ENCODE assay signal across 17 cellular contexts in the genomic region with DNA sequence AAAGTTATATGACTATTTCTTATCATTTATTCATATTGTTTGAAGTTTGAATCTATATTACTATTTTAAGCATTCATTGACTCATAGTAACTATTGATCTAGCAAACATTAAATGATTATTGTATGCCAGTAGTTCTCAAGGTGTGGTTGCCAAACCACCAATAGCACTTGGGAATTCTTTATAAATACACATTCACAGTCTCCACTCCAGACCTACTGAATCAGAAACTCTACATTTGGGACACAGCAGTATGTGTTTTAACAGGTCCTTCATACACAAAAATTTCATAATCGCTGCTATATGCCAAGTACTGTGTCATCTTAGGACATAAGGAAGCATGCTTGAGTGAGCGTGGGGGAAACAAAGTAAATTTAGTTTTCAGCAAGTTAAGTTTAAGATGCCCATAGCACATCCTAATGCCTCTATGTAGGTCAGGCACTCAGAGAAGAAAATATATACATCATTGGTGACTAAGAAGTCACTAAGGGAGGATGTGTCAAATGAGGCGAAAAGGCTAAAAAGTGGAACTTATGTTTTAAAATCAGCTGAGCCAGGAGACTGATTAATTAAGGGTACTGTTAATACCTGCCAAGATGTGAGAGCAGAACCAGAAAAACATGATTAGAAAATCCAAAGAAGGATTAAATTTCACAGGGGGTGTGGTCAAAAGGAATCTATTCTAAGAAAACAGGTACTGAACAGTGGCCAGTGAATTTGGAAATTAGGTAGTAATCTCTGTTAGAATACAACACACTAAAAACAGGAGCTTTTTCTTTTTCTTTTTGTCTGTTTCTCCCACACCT.
"Had no signal": no experiment of that assay in that cellular context is flagged by ENCODE, and none has a peak within 500 bp of the region (broad histone marks: within the 10 kb centered on the region; RNA-seq: fewer than 3 reads in every experiment).

No MANE protein-coding gene starts in this region.

- H3K27ac ChIP-seq: psoas muscle, spleen, tibial nerve had no signal

- DNase-seq: cortex of kidney; effector memory CD4-positive, alpha-beta T cell; foreskin melanocyte; head of caudate nucleus; hippocampal formation; kidney glomerular epithelial cell; naive thymus-derived CD4-positive, alpha-beta T cell; nephron progenitor cell; psoas muscle; retina; spleen; stimulated activated CD4-positive, alpha-beta T cell treated with anti-CD3 and anti-CD28 coated beads, Interleukin-15, amount 100 ng/mL, for 24 hours; stimulated activated CD4-positive, alpha-beta T cell treated with anti-CD3 and anti-CD28 coated beads, Interleukin-1b, Interleukin-23, amount 100 ng/mL, for 48 hours; stimulated activated CD4-positive, alpha-beta T cell treated with anti-CD3 and anti-CD28 coated beads, Interleukin-4, amount 100 ng/mL, for 24 hours had no signal

- H3K36me3 ChIP-seq: spleen, tibial nerve had no signal

- H3K27me3 ChIP-seq: spleen, tibial nerve had no signal

- H3K9me3 ChIP-seq: psoas muscle, tibial nerve had no signal

- H3K4me3 ChIP-seq: psoas muscle, spleen, tibial nerve had no signal

- ATAC-seq: naive thymus-derived CD4-positive, alpha-beta T cell; psoas muscle; sciatic nerve; stimulated activated memory B cell treated with anti-CD40 and anti-IgM and Interleukin-4, amounts not matched to agents 10 μg/mL and 1 μg/mL and 100 μg/mL, for 72 hours had no signal

- H3K4me1 ChIP-seq: psoas muscle, spleen, tibial nerve had no signal
